ENCODE assay signal across 10 cellular contexts in the genomic region with DNA sequence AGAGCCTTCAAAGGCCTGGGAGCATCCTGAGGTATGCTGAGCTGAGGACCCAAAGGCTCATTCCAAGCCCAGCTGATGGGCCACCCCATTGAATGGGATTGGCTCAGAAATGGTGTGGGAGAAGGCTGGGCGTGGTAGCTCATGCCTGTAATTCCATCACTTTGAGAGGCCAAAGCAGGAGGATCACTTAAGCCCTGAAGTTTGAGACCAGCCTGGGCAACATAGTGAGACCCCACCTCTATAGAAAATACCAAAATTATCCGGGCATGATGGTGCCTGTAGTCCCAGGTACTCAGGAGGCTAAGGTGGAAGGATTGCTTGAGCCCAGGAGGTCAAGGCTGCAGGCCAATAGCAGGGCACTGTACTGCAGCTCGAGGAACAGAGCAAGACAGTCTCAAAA. TPM values are rescaled to one million over a fixed set of nuclear protein-coding genes. Genes with fewer than 3 reads are reported as not detected.
"Had no signal": no experiment of that assay in that cellular context is flagged by ENCODE, and none has a peak within 500 bp of the region (broad histone marks: within the 10 kb centered on the region; RNA-seq: fewer than 3 reads in every experiment).

No MANE protein-coding gene starts in this region.

- H3K4me3 Mint-ChIP-seq: IgD-negative memory B cell had no signal

- H3K4me3 ChIP-seq: K562 had no signal

- H3K27ac Mint-ChIP-seq: IgD-negative memory B cell had no signal

- H3K4me1 Mint-ChIP-seq: IgD-negative memory B cell had no signal

- ATAC-seq: HepG2, K562 had no signal

- DNase-seq: IMR-90, KBM-7, KG1 had no signal

- H3K36me3 Mint-ChIP-seq: IgD-negative memory B cell had no signal

- H3K27ac ChIP-seq: HL-60, KMS-11 had no signal

- H3K9me3 Mint-ChIP-seq: IgD-negative memory B cell had no signal

RNA-seq across cellular contexts. Expression of gene ADAMTSL3, which starts 43.8 kb away (rescaled TPM):
- total RNA-seq: HT-29, HT1080 had no signal
